In the genomic region with DNA sequence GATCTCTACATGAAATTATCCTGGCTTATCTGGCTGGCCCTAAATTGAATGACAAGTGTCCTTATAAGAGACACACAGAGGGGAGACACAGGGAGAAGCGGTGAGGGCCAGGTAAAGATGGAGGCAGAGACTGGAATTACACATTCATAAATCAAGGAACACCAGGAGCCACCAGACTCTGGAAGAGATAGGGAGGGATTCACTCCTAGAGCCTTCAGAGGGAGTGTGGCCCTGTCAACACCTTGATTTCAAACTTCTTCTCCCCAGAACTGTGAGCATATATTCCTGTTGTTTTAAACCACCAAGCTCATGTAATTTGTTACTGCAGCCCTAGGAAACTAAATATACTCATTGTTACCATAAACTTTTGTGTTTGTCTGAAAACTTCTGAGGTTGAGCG, we compare ENCODE assay signal across 1 cellular context.
TF ChIP-seq lines count a peak whose summit lies in the region.

No MANE protein-coding gene starts in this region.

TF ChIP-seq in HepG2, 621 proteins besides CTCF, POLR2A, EP300 and RAD21 (continued from another document):
- TF ChIP-seq, protein P1, sequence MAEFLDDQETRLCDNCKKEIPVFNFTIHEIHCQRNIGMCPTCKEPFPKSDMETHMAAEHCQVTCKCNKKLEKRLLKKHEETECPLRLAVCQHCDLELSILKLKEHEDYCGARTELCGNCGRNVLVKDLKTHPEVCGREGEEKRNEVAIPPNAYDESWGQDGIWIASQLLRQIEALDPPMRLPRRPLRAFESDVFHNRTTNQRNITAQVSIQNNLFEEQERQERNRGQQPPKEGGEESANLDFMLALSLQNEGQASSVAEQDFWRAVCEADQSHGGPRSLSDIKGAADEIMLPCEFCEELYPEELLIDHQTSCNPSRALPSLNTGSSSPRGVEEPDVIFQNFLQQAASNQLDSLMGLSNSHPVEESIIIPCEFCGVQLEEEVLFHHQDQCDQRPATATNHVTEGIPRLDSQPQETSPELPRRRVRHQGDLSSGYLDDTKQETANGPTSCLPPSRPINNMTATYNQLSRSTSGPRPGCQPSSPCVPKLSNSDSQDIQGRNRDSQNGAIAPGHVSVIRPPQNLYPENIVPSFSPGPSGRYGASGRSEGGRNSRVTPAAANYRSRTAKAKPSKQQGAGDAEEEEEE (CRISPR knock-in tag; IDR thresholded peaks at IDR 0.05; ENCODE audit: borderline replicate concordance) = no peak
- no peak for TF ChIP-seq ISL2 (CRISPR knock-in tag; IDR thresholded peaks at IDR 0.05)
- TF ChIP-seq FLYWCH1 (CRISPR knock-in tag; IDR thresholded peaks at IDR 0.05) = no peak
